ENCODE assay signal across 12 cellular contexts in the genomic region with DNA sequence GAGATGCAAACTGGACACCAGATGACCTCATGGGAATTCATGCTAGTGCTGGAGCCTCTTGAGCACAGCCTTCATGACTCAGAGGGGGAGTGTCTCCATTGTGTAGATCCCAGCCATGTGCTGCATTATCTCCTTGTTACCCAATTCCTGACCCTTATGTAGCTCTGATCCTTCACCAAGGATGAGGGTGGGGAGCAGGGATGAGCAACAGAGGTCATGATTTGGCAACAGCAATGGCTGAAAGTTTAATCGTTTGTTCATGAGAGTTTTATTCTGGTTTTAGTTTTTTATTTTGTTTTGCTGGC. TPM values are rescaled to one million over a fixed set of nuclear protein-coding genes. Genes with fewer than 3 reads are reported as not detected.
DNase-seq lines count a peak whose midpoint lies in the region; ATAC-seq, FAIRE-seq and TF ChIP-seq lines count a peak whose summit lies in the region.
"Had no signal": no experiment of that assay in that cellular context is flagged by ENCODE, and none has a peak within 500 bp of the region (broad histone marks: within the 10 kb centered on the region; RNA-seq: fewer than 3 reads in every experiment).

No MANE protein-coding gene starts in this region.

- H3K4me2 ChIP-seq in A549, result peak overlapping the region; percentile 44
- H3K4me2 ChIP-seq in SK-N-SH, result peak overlapping the region; percentile 28; the same call in 1 of the 2 replicates

- H3F3A ChIP-seq in SK-N-SH (replicated peaks; ENCODE audit: insufficient read depth), result peaks cover 34% of the 10 kb centered on the region

- CTCF ChIA-PET in A549 (lab: Yijun Ruan, JAX), result interaction anchor here (0.6 to 9.1 kb wide), 10 partner anchors 8 to 148 kb away, joined by 3 to 66 read pairs (median 4); partner anchors contain the start of gene BDKRB1
- CTCF ChIA-PET in HEK293 (lab: Yijun Ruan, JAX), result interaction anchor here (0.5 kb wide), 1 partner anchor 146 kb away, joined by 4 read pairs; no protein-coding TSS in a partner anchor
- CTCF ChIA-PET in SK-N-SH (lab: Yijun Ruan, JAX), result interaction anchor here (0.9 kb wide), 1 partner anchor 248 kb away, joined by 3 read pairs; no protein-coding TSS in a partner anchor

- no peaks in the 10 kb centered on the region for H3K79me2 ChIP-seq in SK-N-SH (ENCODE audit: insufficient read depth)

- H2AFZ ChIP-seq in SK-N-SH (ENCODE audit: low read depth), result peak overlapping the region; percentile 43; the same call in 1 of the 2 replicates

- peak; percentile 42 to 63; a peak in 2 of 5 replicates for TF ChIP-seq EP300 in A549 (IDR thresholded peaks at IDR 0.05)
- no peak; a peak in 1 of 4 replicates for TF ChIP-seq EP300 in SK-N-SH (IDR thresholded peaks at IDR 0.05; ENCODE audit: borderline replicate concordance in 1 of 2, low read depth in 1 of 2, low read length in 1 of 2)

- FAIRE-seq in A549 (lab: Jason Lieb, UNC) (no peak), kidney (lab: Jason Lieb, UNC) (no peak)

- peak; percentile 93 to 96 for ATAC-seq in A549
- ATAC-seq in GM18520 (IDR thresholded peaks at IDR 0.05; ENCODE audit: unreplicated experiment), result no peak

- peak in 1 of 2 experiments; percentile 29; a peak in 2 of 5 replicates for TF ChIP-seq RAD21 in A549 (conservative IDR thresholded peaks at IDR 0.05 in 1 of 2, IDR thresholded peaks at IDR 0.05 in 1 of 2)
- no peak for TF ChIP-seq RAD21 in SK-N-SH (IDR thresholded peaks at IDR 0.05; ENCODE audit: low read length)

- H3K27me3 ChIP-seq in SK-N-SH (ENCODE audit: insufficient read depth), result no peaks in the 10 kb centered on the region
- H3K27me3 ChIP-seq: neutrophil had no signal

- TF ChIP-seq CTCF in A549 (IDR thresholded peaks at IDR 0.05), result no peak
- no peak for TF ChIP-seq CTCF in HEK293 (tag by site-specific recombination; IDR thresholded peaks at IDR 0.05)
- no peak for TF ChIP-seq CTCF in SK-N-SH (IDR thresholded peaks at IDR 0.05)
- TF ChIP-seq CTCF in kidney (IDR thresholded peaks at IDR 0.05; ENCODE audit: borderline replicate concordance, extremely low read depth, insufficient read depth), result no peak

- H4K20me1 ChIP-seq in SK-N-SH (ENCODE audit: insufficient read depth), result no peaks in the 10 kb centered on the region

- H3K9me3 ChIP-seq in A549 (no peaks in the 10 kb centered on the region), HEK293 (ENCODE audit: control insufficient read depth, insufficient read depth, low read depth, low read length) (no peaks in the 10 kb centered on the region), SK-N-SH (no peaks in the 10 kb centered on the region), kidney (ENCODE audit: control insufficient read depth in 1 of 2, low read length in 2 of 2) (no peaks in the 10 kb centered on the region)
- H3K9me3 ChIP-seq: neutrophil had no signal

- POLR2A ChIA-PET in A549 (lab: Yijun Ruan, JAX) (interaction anchor here (0.7 to 1.6 kb wide), 3 partner anchors 14 to 42 kb away, joined by 4 to 5 read pairs (median 4); partner anchors contain the start of gene BDKRB2), HEK293 (lab: Yijun Ruan, JAX) (no interaction called here), SK-N-SH (lab: Yijun Ruan, JAX) (no interaction called here)

- no peaks in the 10 kb centered on the region for H3K9me2 ChIP-seq in SK-N-SH

- no peak for TF ChIP-seq POLR2A in A549 (IDR thresholded peaks at IDR 0.05; ENCODE audit: low read length)

- H3K36me3 ChIP-seq in HEK293 (ENCODE audit: control insufficient read depth in 2 of 2, insufficient read depth in 1 of 2, low read length in 2 of 2), result no peaks in the 10 kb centered on the region
- peaks cover 0 to 5% of the 10 kb centered on the region in 2 experiments for H3K36me3 ChIP-seq in SK-N-SH (replicated peaks in 1 of 2; ENCODE audit: control insufficient read depth in 1 of 2, insufficient read depth in 2 of 2, low read length in 1 of 2)
- H3K36me3 ChIP-seq in kidney (ENCODE audit: control insufficient read depth in 1 of 2, insufficient read depth in 2 of 2, low read length in 2 of 2), result peaks cover 2 to 4% of the 10 kb centered on the region in 2 donors
- H3K36me3 ChIP-seq: neutrophil had no signal

- H3K4me3 ChIP-seq in A549, result no peak overlapping the region
- H3K4me3 ChIP-seq in HEK293 (ENCODE audit: low read depth, low read length), result no peak overlapping the region
- no peak overlapping the region for H3K4me3 ChIP-seq in SK-N-SH (ENCODE audit: low read depth in 2 of 2, low read length in 1 of 2)
- H3K4me3 ChIP-seq in kidney (ENCODE audit: low read length in 2 of 2), result no peak overlapping the region

- peak; percentile 82 to 91 for DNase-seq in A549 (ENCODE audit: low read depth in 1 of 2, low spot score in 1 of 2)
- DNase-seq in SK-N-SH, result no peak
- peak; percentile 78 for DNase-seq in glomerular visceral epithelial cell (ENCODE audit: extremely low spot score)
- DNase-seq in kidney, result no peak
- DNase-seq in activated effector memory CD4-positive, alpha-beta T cell treated with Interleukin-2 at 50 U/mL for 16 hours, result no peak
- no peak for DNase-seq in hypothalamus (lab: John Stamatoyannopoulos, UW)
- DNase-seq: activated CD4-positive, alpha-beta T cell treated with anti-CD3 and anti-CD28 coated beads for 4 hours; KG1 had no signal

- H3K4me1 ChIP-seq in A549, result peaks cover 44% of the 10 kb centered on the region
- no peaks in the 10 kb centered on the region for H3K4me1 ChIP-seq in HEK293 (ENCODE audit: control insufficient read depth, insufficient read depth, low read length)
- peaks cover 5 to 19% of the 10 kb centered on the region in 2 experiments; a peak in 2 of 4 replicates for H3K4me1 ChIP-seq in SK-N-SH (ENCODE audit: control insufficient read depth in 1 of 2, insufficient read depth in 2 of 2, low read depth in 1 of 2, low read length in 1 of 2)
- H3K4me1 ChIP-seq in kidney (ENCODE audit: control insufficient read depth in 1 of 2, insufficient read depth in 1 of 2, low read depth in 1 of 2, low read length in 2 of 2), result no peaks in the 10 kb centered on the region

- peak overlapping the region; percentile 76 to 91 for H3K27ac ChIP-seq in A549
- H3K27ac ChIP-seq in HEK293 (ENCODE audit: extremely low read depth, low read depth, low read length), result no peak overlapping the region
- peak overlapping the region in 1 of 2 experiments; percentile 95; a peak in 3 of 4 replicates for H3K27ac ChIP-seq in SK-N-SH (ENCODE audit: low read depth in 2 of 2, low read length in 1 of 2)
- H3K27ac ChIP-seq in kidney (ENCODE audit: low read depth in 2 of 2, low read length in 2 of 2), result no peak overlapping the region
- H3K27ac ChIP-seq: neutrophil had no signal

- intact Hi-C loops in kidney (cut with DNase I), result no loop called here

- 14% methylated on average over 1 of the region's 1 CpG for WGBS in A549 (ENCODE audit: missing lambda C conversion rate)
- 35% methylated on average over 1 of the region's 1 CpG for WGBS in SK-N-SH (ENCODE audit: low lambda C conversion rate)

- H3K9ac ChIP-seq in SK-N-SH (peak overlapping the region; percentile 49; the same call in 1 of the 2 replicates), kidney (ENCODE audit: low read length in 2 of 2) (no peak overlapping the region)

TF ChIP-seq in A549, 52 proteins besides CTCF, POLR2A, EP300 and RAD21 (continues in another document):
- TF ChIP-seq JUNB (IDR thresholded peaks at IDR 0.05) (peak; percentile 69), HEYL (CRISPR knock-in tag; IDR thresholded peaks at IDR 0.05) (no peak), FOSL2 (IDR thresholded peaks at IDR 0.05) (peak; percentile 72), FOSL2 (CRISPR knock-in tag; IDR thresholded peaks at IDR 0.05) (peak; percentile 77), CEBPB (IDR thresholded peaks at IDR 0.05) (peak; percentile 72 to 86), POLR2AphosphoS2 (conservative IDR thresholded peaks at IDR 0.05; ENCODE audit: low read length) (no peak), KDM1A (IDR thresholded peaks at IDR 0.05; ENCODE audit: low read depth) (no peak)

TF ChIP-seq in HEK293, 187 proteins besides CTCF, POLR2A, EP300 and RAD21 (continues in another document):
- TF ChIP-seq ZNF629 (tag by site-specific recombination; IDR thresholded peaks at IDR 0.05) (peak; percentile 44), KLF1 (tag by site-specific recombination; IDR thresholded peaks at IDR 0.05) (no peak)

TF ChIP-seq in SK-N-SH, 30 proteins besides CTCF, POLR2A, EP300 and RAD21 (continues in another document):
- TF ChIP-seq, protein P1, sequence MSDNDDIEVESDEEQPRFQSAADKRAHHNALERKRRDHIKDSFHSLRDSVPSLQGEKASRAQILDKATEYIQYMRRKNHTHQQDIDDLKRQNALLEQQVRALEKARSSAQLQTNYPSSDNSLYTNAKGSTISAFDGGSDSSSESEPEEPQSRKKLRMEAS (IDR thresholded peaks at IDR 0.05; ENCODE audit: low read depth), result peak; percentile 96
- TF ChIP-seq, protein P2, sequence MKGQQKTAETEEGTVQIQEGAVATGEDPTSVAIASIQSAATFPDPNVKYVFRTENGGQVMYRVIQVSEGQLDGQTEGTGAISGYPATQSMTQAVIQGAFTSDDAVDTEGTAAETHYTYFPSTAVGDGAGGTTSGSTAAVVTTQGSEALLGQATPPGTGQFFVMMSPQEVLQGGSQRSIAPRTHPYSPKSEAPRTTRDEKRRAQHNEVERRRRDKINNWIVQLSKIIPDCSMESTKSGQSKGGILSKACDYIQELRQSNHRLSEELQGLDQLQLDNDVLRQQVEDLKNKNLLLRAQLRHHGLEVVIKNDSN (IDR thresholded peaks at IDR 0.05; ENCODE audit: borderline replicate concordance, low read depth), result peak; percentile 55; the same call in 1 of the 2 replicates
- TF ChIP-seq MEF2A (IDR thresholded peaks at IDR 0.05; ENCODE audit: borderline replicate concordance, low read depth) (no peak), RCOR1 (IDR thresholded peaks at IDR 0.05; ENCODE audit: low read length) (no peak)

RNA-seq across cellular contexts. Expression of gene BDKRB1, which starts 9.5 kb away (rescaled TPM):
- 3.3 and 3.5 TPM in 2 replicates for polyA plus RNA-seq in A549 (2011; rRNA removed)
- 1.4 and 2.8 TPM in 2 replicates for polyA plus RNA-seq in A549 (2012; cell fraction: cytosol; rRNA removed)
- 5.9 and 7.0 TPM in 2 replicates for polyA plus RNA-seq in A549 (2012; cell fraction: nucleus; rRNA removed)
- polyA plus RNA-seq in A549 (2017; fragmentation: RNase III; extraction: RNeasy Plus Mini Kit Qiagen cat#74134 plus additional on column Dnase treatment), result 2.6 to 3.3 TPM (median 2.8 TPM) in 3 replicates
- polyA minus RNA-seq in A549 (2011; rRNA and poly(A)+ RNA removed), result 1.7 and 2.5 TPM in 2 replicates
- 14.4 and 16.9 TPM in 2 replicates for polyA plus RNA-seq in SK-N-SH (2012; rRNA removed)
- polyA plus RNA-seq in SK-N-SH (2012; cell fraction: cytosol; rRNA removed), result 7.0 and 10.3 TPM in 2 replicates
- polyA plus RNA-seq in SK-N-SH (2012; cell fraction: nucleus; rRNA removed), result 16.6 and 26.9 TPM in 2 replicates
- 1.2 TPM for total RNA-seq in kidney
- 1.5 TPM for polyA plus RNA-seq in kidney (ENCODE audit: insufficient read depth, low read depth, low replicate concordance)
- polyA plus RNA-seq: CD14-positive monocyte had no signal

RNA-seq across cellular contexts. Expression of gene BDKRB2, which starts 41.8 kb away (rescaled TPM):
- polyA plus RNA-seq in A549 (2011; rRNA removed) (21.6 and 26.6 TPM in 2 replicates), A549 (2017; fragmentation: RNase III; extraction: RNeasy Plus Mini Kit Qiagen cat#74134 plus additional on column Dnase treatment) (12.1 to 19.6 TPM (median 13.9 TPM) in 3 replicates), SK-N-SH (2012; rRNA removed) (4.8 and 6.4 TPM in 2 replicates), kidney (ENCODE audit: insufficient read depth, low read depth, low replicate concordance) (7.4 TPM)
- polyA plus RNA-seq in A549 (2012; cell fraction: cytosol; rRNA removed), result 7.2 and 9.5 TPM in 2 replicates
- 11.9 and 13.6 TPM in 2 replicates for polyA plus RNA-seq in A549 (2012; cell fraction: nucleus; rRNA removed)
- 66.9 and 71.1 TPM in 2 replicates for polyA minus RNA-seq in A549 (2011; rRNA and poly(A)+ RNA removed)
- 3.4 and 5.1 TPM in 2 replicates for polyA plus RNA-seq in SK-N-SH (2012; cell fraction: cytosol; rRNA removed)
- 5.0 and 6.3 TPM in 2 replicates for polyA plus RNA-seq in SK-N-SH (2012; cell fraction: nucleus; rRNA removed)
- 16.1 TPM for total RNA-seq in kidney
- polyA plus RNA-seq: CD14-positive monocyte had no signal

Comparison
In these comparisons a context has a peak if more than half of its experiments do, and no peak if none do; other contexts are left out.
1. DNase-seq: peak in A549 (2 of 2) and glomerular visceral epithelial cell (single experiment); none in SK-N-SH (single experiment), kidney (single experiment), activated effector memory CD4-positive, alpha-beta T cell treated with Interleukin-2 at 50 U/mL for 16 hours (single experiment) and hypothalamus (0 of 51).
2. H3K27ac ChIP-seq: peak in A549 (2 of 2); none in HEK293 (single experiment) and kidney (0 of 2).